Comparison of ENCODE assay signal across 1 cellular context in genomic region chr6:28207244-28208179, GRCh38.
TF ChIP-seq lines count a peak whose summit lies in the region.

No MANE protein-coding gene starts in this region.

TF ChIP-seq in HEK293, 187 proteins besides CTCF, POLR2A, EP300 and RAD21 (continued from another document and continues in another):
- TF ChIP-seq PRDM2 (tag by site-specific recombination; IDR thresholded peaks at IDR 0.05; ENCODE audit: borderline replicate concordance) (no peak), ZNF426 (tag by site-specific recombination; IDR thresholded peaks at IDR 0.05) (no peak), KLF8 (tag by site-specific recombination; IDR thresholded peaks at IDR 0.05) (peak; percentile 27; the same call in 1 of the 2 replicates), TCF7L2 (IDR thresholded peaks at IDR 0.05; ENCODE audit: borderline replicate concordance, low read depth, low read length) (no peak), ZBTB11 (tag by site-specific recombination; conservative IDR thresholded peaks at IDR 0.05; ENCODE audit: low read depth) (no peak), ZNF280C (tag by site-specific recombination; IDR thresholded peaks at IDR 0.05) (no peak), ZNF747 (tag by site-specific recombination; IDR thresholded peaks at IDR 0.05) (no peak), ZNF16 (tag by site-specific recombination; IDR thresholded peaks at IDR 0.05; ENCODE audit: low read depth) (no peak), MZF1 (tag by site-specific recombination; IDR thresholded peaks at IDR 0.05; ENCODE audit: borderline replicate concordance) (no peak), TRIM28 (IDR thresholded peaks at IDR 0.05; ENCODE audit: borderline replicate concordance, low read length) (no peak), ZNF19 (tag by site-specific recombination; IDR thresholded peaks at IDR 0.05; ENCODE audit: low read depth) (no peak), ZNF114 (tag by site-specific recombination; IDR thresholded peaks at IDR 0.05) (no peak), ZBTB17 (tag by site-specific recombination; IDR thresholded peaks at IDR 0.05) (no peak; the same call in 1 of the 2 replicates), ZBTB8A (tag by site-specific recombination; IDR thresholded peaks at IDR 0.05) (peak; percentile 16; the same call in 1 of the 2 replicates), ZNF132 (tag by site-specific recombination; IDR thresholded peaks at IDR 0.05; ENCODE audit: borderline replicate concordance) (no peak), ZSCAN23 (tag by site-specific recombination; IDR thresholded peaks at IDR 0.05) (no peak), ZNF140 (tag by site-specific recombination; IDR thresholded peaks at IDR 0.05) (no peak), ZNF529 (tag by site-specific recombination; IDR thresholded peaks at IDR 0.05; ENCODE audit: insufficient replicate concordance) (no peak), ZNF23 (tag by site-specific recombination; IDR thresholded peaks at IDR 0.05; ENCODE audit: borderline replicate concordance) (no peak), ZNF596 (tag by site-specific recombination; IDR thresholded peaks at IDR 0.05) (no peak), WT1 (tag by site-specific recombination; IDR thresholded peaks at IDR 0.05) (peak; percentile 18; the same call in 1 of the 2 replicates), SP2 (tag by site-specific recombination; IDR thresholded peaks at IDR 0.05) (peak; percentile 14; the same call in 1 of the 2 replicates), PRDM1 (tag by site-specific recombination; IDR thresholded peaks at IDR 0.05) (no peak), ZNF544 (tag by site-specific recombination; IDR thresholded peaks at IDR 0.05) (no peak), ATF2 (tag by site-specific recombination; IDR thresholded peaks at IDR 0.05; ENCODE audit: low read depth) (peak; percentile 27), OSR2 (tag by site-specific recombination; IDR thresholded peaks at IDR 0.05) (0 out of 2 replicates have a peak, but pooled peaks have one; percentile 17), ZBTB49 (tag by site-specific recombination; IDR thresholded peaks at IDR 0.05; ENCODE audit: low read depth) (no peak), ZNF148 (tag by site-specific recombination; IDR thresholded peaks at IDR 0.05; ENCODE audit: borderline replicate concordance) (no peak), REPIN1 (tag by site-specific recombination; IDR thresholded peaks at IDR 0.05; ENCODE audit: low read depth) (no peak), ZNF155 (tag by site-specific recombination; IDR thresholded peaks at IDR 0.05) (no peak)
- TF ChIP-seq, protein P1, sequence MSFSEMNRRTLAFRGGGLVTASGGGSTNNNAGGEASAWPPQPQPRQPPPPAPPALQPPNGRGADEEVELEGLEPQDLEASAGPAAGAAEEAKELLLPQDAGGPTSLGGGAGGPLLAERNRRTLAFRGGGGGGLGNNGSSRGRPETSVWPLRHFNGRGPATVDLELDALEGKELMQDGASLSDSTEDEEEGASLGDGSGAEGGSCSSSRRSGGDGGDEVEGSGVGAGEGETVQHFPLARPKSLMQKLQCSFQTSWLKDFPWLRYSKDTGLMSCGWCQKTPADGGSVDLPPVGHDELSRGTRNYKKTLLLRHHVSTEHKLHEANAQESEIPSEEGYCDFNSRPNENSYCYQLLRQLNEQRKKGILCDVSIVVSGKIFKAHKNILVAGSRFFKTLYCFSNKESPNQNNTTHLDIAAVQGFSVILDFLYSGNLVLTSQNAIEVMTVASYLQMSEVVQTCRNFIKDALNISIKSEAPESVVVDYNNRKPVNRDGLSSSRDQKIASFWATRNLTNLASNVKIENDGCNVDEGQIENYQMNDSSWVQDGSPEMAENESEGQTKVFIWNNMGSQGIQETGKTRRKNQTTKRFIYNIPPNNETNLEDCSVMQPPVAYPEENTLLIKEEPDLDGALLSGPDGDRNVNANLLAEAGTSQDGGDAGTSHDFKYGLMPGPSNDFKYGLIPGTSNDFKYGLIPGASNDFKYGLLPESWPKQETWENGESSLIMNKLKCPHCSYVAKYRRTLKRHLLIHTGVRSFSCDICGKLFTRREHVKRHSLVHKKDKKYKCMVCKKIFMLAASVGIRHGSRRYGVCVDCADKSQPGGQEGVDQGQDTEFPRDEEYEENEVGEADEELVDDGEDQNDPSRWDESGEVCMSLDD (tag by site-specific recombination; IDR thresholded peaks at IDR 0.05) = no peak
- TF ChIP-seq, protein P2, sequence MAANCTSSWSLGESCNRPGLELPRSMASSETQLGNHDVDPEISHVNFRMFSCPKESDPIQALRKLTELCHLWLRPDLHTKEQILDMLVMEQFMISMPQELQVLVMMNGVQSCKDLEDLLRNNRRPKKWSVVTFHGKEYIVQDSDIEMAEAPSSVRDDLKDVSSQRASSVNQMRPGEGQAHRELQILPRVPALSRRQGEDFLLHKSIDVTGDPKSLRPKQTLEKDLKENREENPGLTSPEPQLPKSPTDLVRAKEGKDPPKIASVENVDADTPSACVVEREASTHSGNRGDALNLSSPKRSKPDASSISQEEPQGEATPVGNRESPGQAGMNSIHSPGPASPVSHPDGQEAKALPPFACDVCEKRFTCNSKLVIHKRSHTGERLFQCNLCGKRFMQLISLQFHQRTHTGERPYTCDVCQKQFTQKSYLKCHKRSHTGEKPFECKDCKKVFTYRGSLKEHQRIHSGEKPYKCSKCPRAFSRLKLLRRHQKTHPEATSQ (tag by site-specific recombination; IDR thresholded peaks at IDR 0.05) = no peak
- TF ChIP-seq, protein P3, sequence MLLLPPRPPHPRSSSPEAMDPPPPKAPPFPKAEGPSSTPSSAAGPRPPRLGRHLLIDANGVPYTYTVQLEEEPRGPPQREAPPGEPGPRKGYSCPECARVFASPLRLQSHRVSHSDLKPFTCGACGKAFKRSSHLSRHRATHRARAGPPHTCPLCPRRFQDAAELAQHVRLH (tag by site-specific recombination; IDR thresholded peaks at IDR 0.05) = no peak
